ENCODE assay signal across 18 cellular contexts in the genomic region with DNA sequence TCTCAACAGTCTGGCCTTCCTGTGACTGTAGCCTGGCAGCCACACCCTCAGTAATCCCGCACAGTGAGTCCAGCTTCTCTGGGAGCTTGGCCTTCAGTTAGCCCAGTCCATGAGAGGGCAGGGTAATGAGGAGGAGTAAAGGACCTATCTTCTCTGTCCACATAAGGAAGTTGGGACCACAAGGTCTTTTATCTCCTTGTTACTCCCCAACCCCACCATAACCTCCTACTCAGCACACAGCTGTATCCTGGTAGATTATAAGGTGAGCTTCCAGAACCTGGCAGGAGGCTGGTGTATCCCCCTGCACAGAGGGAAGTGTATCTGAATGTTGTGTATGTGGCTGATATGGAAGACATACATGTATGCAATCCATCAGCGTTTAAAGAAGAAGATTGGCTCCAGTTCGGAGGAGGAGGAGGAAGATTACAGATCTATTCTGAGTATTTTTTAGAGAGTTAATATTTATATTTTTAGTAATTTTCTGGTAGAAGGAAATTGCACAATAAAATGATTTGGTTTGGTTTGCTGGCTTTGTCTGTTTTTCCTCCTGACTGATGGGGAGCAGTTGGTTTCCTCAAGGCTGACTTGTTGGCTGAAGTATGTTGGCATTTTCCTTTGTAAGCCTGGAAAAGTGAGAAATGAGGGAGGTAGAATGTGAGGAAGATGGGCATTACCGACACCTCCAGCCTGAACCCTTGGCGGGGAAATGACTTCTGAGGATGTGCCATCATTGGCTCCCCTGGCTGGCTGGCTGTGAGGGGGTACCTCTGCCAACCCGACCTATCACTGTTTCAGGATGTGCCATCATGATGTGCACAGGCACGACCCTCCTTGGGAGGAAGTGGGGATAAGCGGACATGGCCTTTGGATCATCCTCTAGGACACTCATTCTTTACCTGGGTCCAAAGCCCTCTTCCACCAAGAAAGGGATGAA. TPM values are rescaled to one million over a fixed set of nuclear protein-coding genes. Genes with fewer than 3 reads are reported as not detected.
"Had no signal": no experiment of that assay in that cellular context is flagged by ENCODE, and none has a peak within 500 bp of the region (broad histone marks: within the 10 kb centered on the region; RNA-seq: fewer than 3 reads in every experiment).

No MANE protein-coding gene starts in this region.

- FAIRE-seq: frontal cortex, islet of Langerhans had no signal

- H3K4me3 Mint-ChIP-seq: activated CD4-positive, alpha-beta memory T cell treated with anti-CD3 and anti-CD28 coated beads, Interleukin-2, amount 10 ng/mL, durations not matched to agents 7 days and 5 days; activated naive CD8-positive, alpha-beta T cell treated with anti-CD3 and anti-CD28 coated beads, Interleukin-2, amount 50 U/mL, for 24 hours; T-helper 1 cell treated with Interleukin-12 subunit alpha and Interleukin-12 subunit beta and Interleukin-4 antibody, amounts not matched to agents 30 μg/mL and 1 μg/mL, for 36 hours had no signal

- H3K9me3 Mint-ChIP-seq: activated CD4-positive, alpha-beta memory T cell treated with anti-CD3 and anti-CD28 coated beads, Interleukin-2, amount 10 ng/mL, durations not matched to agents 7 days and 5 days; activated naive CD8-positive, alpha-beta T cell treated with anti-CD3 and anti-CD28 coated beads, Interleukin-2, amount 50 U/mL, for 24 hours; T-helper 1 cell treated with Interleukin-12 subunit alpha and Interleukin-12 subunit beta and Interleukin-4 antibody, amounts not matched to agents 30 μg/mL and 1 μg/mL, for 36 hours had no signal

- ATAC-seq: activated naive CD8-positive, alpha-beta T cell treated with anti-CD3 and anti-CD28 coated beads, Interleukin-2, amount 50 U/mL, for 24 hours; heart left ventricle had no signal

- DNase-seq: activated CD4-positive, alpha-beta memory T cell treated with anti-CD3 and anti-CD28 coated beads, Interleukin-2, amount 10 ng/mL, durations not matched to agents 7 days and 5 days; activated naive CD4-positive, alpha-beta T cell treated with Interleukin-2 at 50 U/mL for 16 hours; activated naive CD8-positive, alpha-beta T cell treated with anti-CD3 and anti-CD28 coated beads, Interleukin-2, amount 50 U/mL, for 24 hours; heart left ventricle; left ventricle myocardium inferior; stimulated activated CD4-positive, alpha-beta T cell treated with anti-CD3 and anti-CD28 coated beads, Interleukin-15, amount 100 ng/mL, for 24 hours; stimulated activated CD4-positive, alpha-beta T cell treated with anti-CD3 and anti-CD28 coated beads, Interleukin-4, amount 100 ng/mL, for 4 hours; stomach; uterus had no signal

- H3K4me3 ChIP-seq: cardiac muscle cell, heart left ventricle, left ventricle myocardium inferior, stomach, thoracic aorta, uterus had no signal

- H3K27ac Mint-ChIP-seq: activated CD4-positive, alpha-beta memory T cell treated with anti-CD3 and anti-CD28 coated beads, Interleukin-2, amount 10 ng/mL, durations not matched to agents 7 days and 5 days; activated naive CD8-positive, alpha-beta T cell treated with anti-CD3 and anti-CD28 coated beads, Interleukin-2, amount 50 U/mL, for 24 hours; T-helper 1 cell treated with Interleukin-12 subunit alpha and Interleukin-12 subunit beta and Interleukin-4 antibody, amounts not matched to agents 30 μg/mL and 1 μg/mL, for 36 hours had no signal

- H3K4me1 ChIP-seq: left ventricle myocardium inferior, uterus had no signal

- H3K27ac ChIP-seq: cardiac muscle cell, heart left ventricle, left ventricle myocardium inferior, stomach, thoracic aorta, uterus, VCaP had no signal

- H3K36me3 ChIP-seq: cardiac muscle cell, left ventricle myocardium inferior, thoracic aorta, uterus had no signal

- H3K9me3 ChIP-seq: heart left ventricle, left ventricle myocardium inferior, stomach, thoracic aorta, uterus had no signal

- H3K27me3 ChIP-seq: cardiac muscle cell, stomach, uterus had no signal

RNA-seq across cellular contexts. Expression of a gene that starts 5.0 kb away (rescaled TPM):
- total RNA-seq: activated CD4-positive, alpha-beta memory T cell treated with anti-CD3 and anti-CD28 coated beads, Interleukin-2, amount 10 ng/mL, durations not matched to agents 7 days and 5 days had no signal

RNA-seq across cellular contexts. Expression of a gene that starts 9.9 kb away (rescaled TPM):
- total RNA-seq: activated CD4-positive, alpha-beta memory T cell treated with anti-CD3 and anti-CD28 coated beads, Interleukin-2, amount 10 ng/mL, durations not matched to agents 7 days and 5 days; cardiac muscle cell; fibroblast of lung; frontal cortex; heart left ventricle; left ventricle myocardium inferior; myocyte; pulmonary artery endothelial cell; stomach; thoracic aorta; uterus had no signal
- polyA plus RNA-seq: cardiac muscle cell, fibroblast of lung, heart left ventricle, stomach had no signal

RNA-seq across cellular contexts. Expression of a gene that starts 25.4 kb away (rescaled TPM):
- total RNA-seq: activated CD4-positive, alpha-beta memory T cell treated with anti-CD3 and anti-CD28 coated beads, Interleukin-2, amount 10 ng/mL, durations not matched to agents 7 days and 5 days; fibroblast of lung; frontal cortex; myocyte; pulmonary artery endothelial cell had no signal
- polyA plus RNA-seq: fibroblast of lung had no signal
